Comparison of ENCODE assay signal across 20 cellular contexts in the genomic region with DNA sequence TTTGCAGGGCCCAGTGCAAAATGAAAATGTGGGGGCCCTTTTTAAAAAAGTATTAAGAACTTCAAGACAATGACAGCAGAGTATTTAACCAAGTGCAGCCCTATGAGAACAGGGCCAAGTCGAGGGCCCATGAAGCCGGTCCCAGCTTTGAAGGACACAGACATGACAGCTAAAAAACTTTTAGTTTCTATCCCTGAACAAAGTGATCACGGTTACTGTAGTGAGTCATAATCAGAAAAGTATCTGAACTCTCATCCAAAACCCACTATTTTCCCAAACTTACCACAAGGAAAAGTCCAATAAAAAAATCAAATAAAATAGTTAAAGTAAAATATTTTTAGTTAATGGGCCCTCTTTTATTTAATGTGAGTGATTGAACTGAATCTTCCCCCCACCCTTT.
A peak's percentile ranks its signal among the peaks of the same experiment; 100 is the strongest.
DNase-seq lines count a peak whose midpoint lies in the region; ATAC-seq, FAIRE-seq and TF ChIP-seq lines count a peak whose summit lies in the region.
"Had no signal": no experiment of that assay in that cellular context is flagged by ENCODE, and none has a peak within 500 bp of the region (broad histone marks: within the 10 kb centered on the region; RNA-seq: fewer than 3 reads in every experiment).

No MANE protein-coding gene starts in this region.

- H3F3A ChIP-seq in PC-3 (ENCODE audit: low read length, unreplicated experiment) = no peaks in the 10 kb centered on the region

- H3K4me1 Mint-ChIP-seq in naive B cell = peaks cover 24 to 30% (median 29%) of the 10 kb centered on the region in 3 donors

- TF ChIP-seq CTCF in BE2C (IDR thresholded peaks at IDR 0.05; ENCODE audit: low read depth, low read length) (no peak), PC-3 (conservative IDR thresholded peaks at IDR 0.05; ENCODE audit: low read depth, low read length) (no peak)

- H3K4me3 ChIP-seq in BE2C (ENCODE audit: low read depth, low read length) (no peak overlapping the region), PC-3 (ENCODE audit: low read length) (no peak overlapping the region)
- H3K4me3 ChIP-seq: HAP-1 had no signal

- FAIRE-seq in GM19239 (lab: Jason Lieb, UNC) (peak; percentile 72), GM12891 (lab: Jason Lieb, UNC) (no peak)
- FAIRE-seq: A204.1, GM18507, HepG2 had no signal

- peak overlapping the region in 5 of 6 donors; percentile 32 to 90 (median 80) for H3K27ac Mint-ChIP-seq in naive B cell

- BruUV-seq in PC-3 (replicated peaks; lab: Mats Ljungman, UMichigan) = no TSS peak

- DNase-seq in GM19239 (ENCODE audit: insufficient read length, low spot score) (no peak), naive B cell (no peak), BE2C (no peak), GM12891 (ENCODE audit: insufficient read length, low spot score) (no peak), erythroblast (lab: John Stamatoyannopoulos, UW) (no peak), PC-3 (no peak)
- DNase-seq: C1 segment of cervical spinal cord, DMS79 treated with DMSO at 0.1 percent for 48 hours, NCI-H1436, NCI-H2029, NCI-H2171, NCI-H446 treated with DMSO at 0.1 percent for 48 hours, NCI-H748 treated with DMSO at 0.1 percent for 48 hours had no signal

- POLR2A ChIA-PET in PC-3 (lab: Charles Lee; ENCODE audit: unreplicated experiment) = no interaction called here

- H3K36me3 ChIP-seq in BE2C (no peaks in the 10 kb centered on the region), PC-3 (ENCODE audit: low read depth, low read length) (no peaks in the 10 kb centered on the region)

- H4K20me1 ChIP-seq in PC-3 (ENCODE audit: low read length) = no peaks in the 10 kb centered on the region

- no peaks in the 10 kb centered on the region for H3K79me2 ChIP-seq in PC-3 (ENCODE audit: low read length)

- H3K4me3 Mint-ChIP-seq in naive B cell = no peak overlapping the region

- H3K27me3 ChIP-seq in BE2C (peaks cover 15% of the 10 kb centered on the region), PC-3 (ENCODE audit: low read length) (no peaks in the 10 kb centered on the region)

- no peak overlapping the region for H2AFZ ChIP-seq in PC-3 (ENCODE audit: low read length)

- no peak overlapping the region for H3K27ac ChIP-seq in PC-3 (ENCODE audit: low read length)
- H3K27ac ChIP-seq: KMS-11 had no signal

- TF ChIP-seq POLR2A in GM12891 (IDR thresholded peaks at IDR 0.05; ENCODE audit: low read depth, low read length) = no peak
- no peak for TF ChIP-seq POLR2A in erythroblast (IDR thresholded peaks at IDR 0.05; ENCODE audit: low read length)

- H3K4me1 ChIP-seq in BE2C (no peaks in the 10 kb centered on the region), PC-3 (ENCODE audit: insufficient read depth, low read length) (peaks cover 16% of the 10 kb centered on the region)
- H3K4me1 ChIP-seq: HAP-1 had no signal

- no peak overlapping the region for H3K4me2 ChIP-seq in PC-3 (ENCODE audit: low read length)
- H3K4me2 ChIP-seq: KMS-11 had no signal

- no peaks in the 10 kb centered on the region for H3K27me3 Mint-ChIP-seq in naive B cell

- H3K9ac ChIP-seq in PC-3 (ENCODE audit: low read length) = no peak overlapping the region
- H3K9ac ChIP-seq: KMS-11 had no signal

- H3K9me2 ChIP-seq in PC-3 (replicated peaks; ENCODE audit: low read length) = no peaks in the 10 kb centered on the region

- H3K9me3 ChIP-seq in BE2C (no peaks in the 10 kb centered on the region), PC-3 (ENCODE audit: low read length) (no peaks in the 10 kb centered on the region)
- H3K9me3 ChIP-seq: HAP-1 had no signal

- intact Hi-C loops in PC-3 (cut with micrococcal nuclease) = no loop called here

- peaks cover 40 to 43% of the 10 kb centered on the region in 2 donors for H3K36me3 Mint-ChIP-seq in naive B cell

- H3K9me3 Mint-ChIP-seq in naive B cell = no peaks in the 10 kb centered on the region

- ATAC-seq in GM18511 (IDR thresholded peaks at IDR 0.05; ENCODE audit: unreplicated experiment) (peak; percentile 58), HG03064 (IDR thresholded peaks at IDR 0.05; ENCODE audit: low read depth, unreplicated experiment) (peak; percentile 68), naive B cell (ENCODE audit: low read depth in 2 of 2) (no peak), PC-3 (no peak)
- ATAC-seq: HepG2 had no signal

- CTCF ChIA-PET in PC-3 (lab: Charles Lee) = no interaction called here

TF ChIP-seq in GM12891, 5 proteins besides CTCF, POLR2A, EP300 and RAD21:
- TF ChIP-seq TAF1 (IDR thresholded peaks at IDR 0.05; ENCODE audit: low read depth, low read length) = no peak
- TF ChIP-seq POU2F2 (IDR thresholded peaks at IDR 0.05; ENCODE audit: low read depth, low read length) = no peak
- TF ChIP-seq PAX5 (IDR thresholded peaks at IDR 0.05; ENCODE audit: insufficient read depth, low read length, severe bottlenecking) = no peak
- TF ChIP-seq SPI1 (IDR thresholded peaks at IDR 0.05; ENCODE audit: low read depth, low read length) = no peak
- TF ChIP-seq POLR2AphosphoS5 (IDR thresholded peaks at IDR 0.05; ENCODE audit: low read depth, low read length) = no peak

Comparison
In these comparisons a context has a peak if more than half of its experiments do, and no peak if none do; other contexts are left out.
1. ATAC-seq: peak in GM18511 (single experiment) and HG03064 (single experiment); none in naive B cell (0 of 2) and PC-3 (single experiment).